In the genomic region with DNA sequence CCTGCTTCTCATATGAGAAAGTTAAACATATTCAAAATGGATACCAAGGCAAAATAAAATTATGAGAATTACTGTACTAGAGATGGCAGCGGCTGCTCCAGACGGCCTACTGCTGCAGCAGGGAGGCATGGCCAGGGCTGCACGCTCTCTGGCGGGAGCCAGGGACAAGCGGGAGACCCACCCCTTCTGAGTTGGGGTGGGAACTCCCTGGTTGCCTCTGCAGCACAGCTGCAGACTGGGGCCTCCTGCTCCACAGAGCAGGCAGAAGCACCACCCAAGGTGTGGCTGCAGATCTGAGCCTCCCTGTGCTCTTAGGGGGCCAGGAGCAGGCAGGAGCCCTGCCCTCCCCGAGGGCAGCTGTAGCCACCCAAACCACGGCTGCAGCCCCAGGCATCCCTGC, we compare ENCODE assay signal across 17 cellular contexts.
"Had no signal": no experiment of that assay in that cellular context is flagged by ENCODE, and none has a peak within 500 bp of the region (broad histone marks: within the 10 kb centered on the region; RNA-seq: fewer than 3 reads in every experiment).

No MANE protein-coding gene starts in this region.

- H3K4me3 ChIP-seq: coronary artery, dorsolateral prefrontal cortex, esophagus muscularis mucosa, gastroesophageal sphincter, heart left ventricle, hepatocyte, left lung, lower lobe of right lung had no signal

- H2AFZ ChIP-seq: hepatocyte had no signal

- H3K9me3 ChIP-seq: esophagus muscularis mucosa, gastroesophageal sphincter, heart left ventricle, left lung, lower lobe of right lung had no signal

- H3K36me3 ChIP-seq: esophagus muscularis mucosa, gastroesophageal sphincter, left lung, lower lobe of right lung had no signal

- ATAC-seq: foreskin keratinocyte, gastroesophageal sphincter, heart left ventricle, left cardiac atrium, left lung, left ventricle myocardium superior, lower lobe of right lung had no signal

- H3K27me3 ChIP-seq: dorsolateral prefrontal cortex, esophagus muscularis mucosa, foreskin keratinocyte, gastroesophageal sphincter, heart left ventricle, hepatocyte, left lung had no signal

- DNase-seq: dermis blood vessel endothelial cell; dorsolateral prefrontal cortex; effector CD4-positive, alpha-beta T cell; effector memory CD4-positive, alpha-beta T cell; foreskin keratinocyte; heart left ventricle; hypothalamus; left cardiac atrium; left lung; left ventricle myocardium superior; lower lobe of right lung; mesendoderm; midbrain had no signal

- H3K27ac ChIP-seq: coronary artery, dorsolateral prefrontal cortex, esophagus muscularis mucosa, foreskin keratinocyte, gastroesophageal sphincter, heart left ventricle, hepatocyte, left lung, lower lobe of right lung had no signal

- H3K4me2 ChIP-seq: hepatocyte had no signal
